Comparison of ENCODE assay signal across 27 cellular contexts in genomic region chr1:6048179-6048867, GRCh38. TPM values are rescaled to one million over a fixed set of nuclear protein-coding genes. Genes with fewer than 3 reads are reported as not detected.
A peak's percentile ranks its signal among the peaks of the same experiment; 100 is the strongest.
DNase-seq lines count a peak whose midpoint lies in the region; ATAC-seq and TF ChIP-seq lines count a peak whose summit lies in the region.
"Had no signal": no experiment of that assay in that cellular context is flagged by ENCODE, and none has a peak within 500 bp of the region (broad histone marks: within the 10 kb centered on the region; RNA-seq: fewer than 3 reads in every experiment).

No MANE protein-coding gene starts in this region.

- H3K9me3 Mint-ChIP-seq in activated naive CD8-positive, alpha-beta T cell treated with anti-CD3 and anti-CD28 coated beads for 36 hours, result no peaks in the 10 kb centered on the region
- no peaks in the 10 kb centered on the region for H3K9me3 Mint-ChIP-seq in activated naive CD8-positive, alpha-beta T cell treated with anti-CD3 and anti-CD28 coated beads, Interleukin-2, amount 50 U/mL, for 24 hours
- H3K9me3 Mint-ChIP-seq: activated naive CD4-positive, alpha-beta T cell treated with anti-CD3 and anti-CD28 coated beads for 36 hours; dendritic cell treated with granulocyte-macrophage colony-stimulating factor and Interleukin-4, amounts not matched to agents 40 ng/mL and 50 ng/mL, for 4 days; stimulated activated memory B cell treated with anti-CD40 and anti-IgM and Interleukin-4, amounts not matched to agents 10 μg/mL and 1 μg/mL and 100 μg/mL, for 72 hours had no signal

- H3K27ac Mint-ChIP-seq in activated naive CD8-positive, alpha-beta T cell treated with anti-CD3 and anti-CD28 coated beads for 36 hours, result peak overlapping the region; percentile 23
- H3K27ac Mint-ChIP-seq in activated naive CD8-positive, alpha-beta T cell treated with anti-CD3 and anti-CD28 coated beads, Interleukin-2, amount 50 U/mL, for 24 hours, result no peak overlapping the region
- H3K27ac Mint-ChIP-seq: activated CD4-positive, alpha-beta T cell treated with anti-CD3 and anti-CD28 coated beads for 36 hours; activated naive CD4-positive, alpha-beta T cell treated with anti-CD3 and anti-CD28 coated beads for 36 hours; dendritic cell treated with granulocyte-macrophage colony-stimulating factor and Interleukin-4, amounts not matched to agents 40 ng/mL and 50 ng/mL, for 4 days; stimulated activated memory B cell treated with anti-CD40 and anti-IgM and Interleukin-4, amounts not matched to agents 10 μg/mL and 1 μg/mL and 100 μg/mL, for 72 hours had no signal

- TF ChIP-seq POLR2A in breast epithelium (IDR thresholded peaks at IDR 0.05), result no peak

- intact Hi-C loops in breast epithelium (cut with DNase I; ENCODE audit: low total_unique reads), result loop anchor here (2.0 kb wide), 1 partner anchor 70 kb away; no protein-coding TSS in a partner anchor

- H3K4me1 Mint-ChIP-seq in activated naive CD8-positive, alpha-beta T cell treated with anti-CD3 and anti-CD28 coated beads for 36 hours, result peaks cover 12% of the 10 kb centered on the region
- peaks cover 2% of the 10 kb centered on the region for H3K4me1 Mint-ChIP-seq in activated naive CD8-positive, alpha-beta T cell treated with anti-CD3 and anti-CD28 coated beads, Interleukin-2, amount 50 U/mL, for 24 hours

- DNase-seq in activated naive CD8-positive, alpha-beta T cell treated with anti-CD3 and anti-CD28 coated beads for 36 hours, result no peak
- DNase-seq in activated naive CD8-positive, alpha-beta T cell treated with anti-CD3 and anti-CD28 coated beads, Interleukin-2, amount 50 U/mL, for 24 hours, result no peak
- DNase-seq in left kidney (ENCODE audit: low read depth, low spot score) (peak; percentile 17), GF-D8 (lab: John Stamatoyannopoulos, UW) (no peak), midbrain (lab: John Stamatoyannopoulos, UW) (no peak), cerebellar cortex (ENCODE audit: low spot score) (no peak), breast epithelium (ENCODE audit: low spot score in 2 of 2) (no peak)
- DNase-seq: ACHN; activated CD4-positive, alpha-beta T cell treated with anti-CD3 and anti-CD28 coated beads for 36 hours; activated naive CD4-positive, alpha-beta T cell treated with anti-CD3 and anti-CD28 coated beads for 36 hours; activated T-cell treated with anti-CD3 and anti-CD28 coated beads, Interleukin-2, amount 50 U/mL, for 1 hour; C1 segment of cervical spinal cord; Calu3; Karpas-422; kidney glomerular epithelial cell; NCI-H2029; SJCRH30; small intestine; uterus had no signal

- ATAC-seq in activated naive CD8-positive, alpha-beta T cell treated with anti-CD3 and anti-CD28 coated beads, Interleukin-2, amount 50 U/mL, for 24 hours, result no peak
- ATAC-seq in SK-N-SH treated with all-trans-retinoic acid at 6 μM for 48 hours, result no peak; the same call in 2 of the 3 replicates
- ATAC-seq: activated CD4-positive, alpha-beta T cell treated with anti-CD3 and anti-CD28 coated beads for 36 hours; HCT116; stimulated activated memory B cell treated with anti-CD40 and anti-IgM and Interleukin-4, amounts not matched to agents 10 μg/mL and 1 μg/mL and 100 μg/mL, for 72 hours had no signal

- peaks cover 18% of the 10 kb centered on the region for H3K36me3 Mint-ChIP-seq in activated naive CD8-positive, alpha-beta T cell treated with anti-CD3 and anti-CD28 coated beads for 36 hours
- peaks cover 43% of the 10 kb centered on the region for H3K36me3 Mint-ChIP-seq in activated naive CD8-positive, alpha-beta T cell treated with anti-CD3 and anti-CD28 coated beads, Interleukin-2, amount 50 U/mL, for 24 hours (ENCODE audit: low read depth)

- no peaks in the 10 kb centered on the region for H3K4me1 ChIP-seq in breast epithelium
- H3K4me1 ChIP-seq: SJCRH30, uterus had no signal

- no peak overlapping the region for H3K4me3 Mint-ChIP-seq in activated naive CD8-positive, alpha-beta T cell treated with anti-CD3 and anti-CD28 coated beads for 36 hours
- no peak overlapping the region for H3K4me3 Mint-ChIP-seq in activated naive CD8-positive, alpha-beta T cell treated with anti-CD3 and anti-CD28 coated beads, Interleukin-2, amount 50 U/mL, for 24 hours
- H3K4me3 Mint-ChIP-seq: activated CD4-positive, alpha-beta T cell treated with anti-CD3 and anti-CD28 coated beads for 36 hours; activated naive CD4-positive, alpha-beta T cell treated with anti-CD3 and anti-CD28 coated beads for 36 hours; dendritic cell treated with granulocyte-macrophage colony-stimulating factor and Interleukin-4, amounts not matched to agents 40 ng/mL and 50 ng/mL, for 4 days; stimulated activated memory B cell treated with anti-CD40 and anti-IgM and Interleukin-4, amounts not matched to agents 10 μg/mL and 1 μg/mL and 100 μg/mL, for 72 hours had no signal

- no peaks in the 10 kb centered on the region for H3K9me3 ChIP-seq in breast epithelium
- H3K9me3 ChIP-seq: SJCRH30, suprapubic skin, uterus had no signal

- H3K27me3 ChIP-seq in breast epithelium, result no peaks in the 10 kb centered on the region
- H3K27me3 ChIP-seq: suprapubic skin, uterus had no signal

- TF ChIP-seq CTCF in breast epithelium (IDR thresholded peaks at IDR 0.05), result no peak

- no peak overlapping the region for H3K4me3 ChIP-seq in breast epithelium
- H3K4me3 ChIP-seq: cardiac muscle cell, lung, SJCRH30, suprapubic skin, uterus had no signal

- no peaks in the 10 kb centered on the region for H3K27me3 Mint-ChIP-seq in activated naive CD8-positive, alpha-beta T cell treated with anti-CD3 and anti-CD28 coated beads for 36 hours
- no peaks in the 10 kb centered on the region for H3K27me3 Mint-ChIP-seq in activated naive CD8-positive, alpha-beta T cell treated with anti-CD3 and anti-CD28 coated beads, Interleukin-2, amount 50 U/mL, for 24 hours
- H3K27me3 Mint-ChIP-seq: activated CD4-positive, alpha-beta T cell treated with anti-CD3 and anti-CD28 coated beads for 36 hours; dendritic cell treated with granulocyte-macrophage colony-stimulating factor and Interleukin-4, amounts not matched to agents 40 ng/mL and 50 ng/mL, for 4 days; stimulated activated memory B cell treated with anti-CD40 and anti-IgM and Interleukin-4, amounts not matched to agents 10 μg/mL and 1 μg/mL and 100 μg/mL, for 72 hours had no signal

- no peak overlapping the region for H3K27ac ChIP-seq in breast epithelium
- H3K27ac ChIP-seq: cardiac muscle cell, HL-60, SJCRH30, suprapubic skin, uterus had no signal

- no peaks in the 10 kb centered on the region for H3K36me3 ChIP-seq in breast epithelium
- H3K36me3 ChIP-seq: cardiac muscle cell, SJCRH30, suprapubic skin, uterus had no signal

TF ChIP-seq in SK-N-SH treated with all-trans-retinoic acid at 6 μM for 48 hours, 23 proteins besides CTCF, POLR2A, EP300 and RAD21:
- TF ChIP-seq TCF4 (CRISPR knock-in tag; IDR thresholded peaks at IDR 0.05; ENCODE audit: borderline replicate concordance), result peak; percentile 39; the same call in 1 of the 2 replicates
- TF ChIP-seq BACH2 (CRISPR knock-in tag; IDR thresholded peaks at IDR 0.05; ENCODE audit: borderline replicate concordance), result no peak

RNA-seq across cellular contexts. Expression of gene KCNAB2, which starts 2.6 kb away (rescaled TPM):
- total RNA-seq in activated naive CD8-positive, alpha-beta T cell treated with anti-CD3 and anti-CD28 coated beads for 36 hours, result 100 to 1,000 TPM; 209 to 218 TPM
- total RNA-seq in breast epithelium, result 10 to 100 TPM in 1 of 3 donors, 1 to 10 TPM in 2; 6.9 to 19.8 (median 9.8) TPM

RNA-seq across cellular contexts. Expression of gene NPHP4, which starts 56.1 kb away (rescaled TPM):
- 10 to 100 TPM; 11.4 to 12.6 TPM for total RNA-seq in activated naive CD8-positive, alpha-beta T cell treated with anti-CD3 and anti-CD28 coated beads for 36 hours
- total RNA-seq in breast epithelium, result 10 to 100 TPM in 2 of 3 donors, 1 to 10 TPM in 1; 7.0 to 18.7 (median 18.1) TPM

Comparison
In these comparisons a context has a peak if more than half of its experiments do, and no peak if none do; other contexts are left out.
1. RNA of gene KCNAB2, which starts 2.6 kb away (total RNA-seq): 209 to 218 TPM in activated naive CD8-positive, alpha-beta T cell treated with anti-CD3 and anti-CD28 coated beads for 36 hours; 6.9 to 19.8 TPM in breast epithelium; every median in the first group is over 10 times any median in the second.